ENCODE assay signal across 8 cellular contexts in the genomic region with DNA sequence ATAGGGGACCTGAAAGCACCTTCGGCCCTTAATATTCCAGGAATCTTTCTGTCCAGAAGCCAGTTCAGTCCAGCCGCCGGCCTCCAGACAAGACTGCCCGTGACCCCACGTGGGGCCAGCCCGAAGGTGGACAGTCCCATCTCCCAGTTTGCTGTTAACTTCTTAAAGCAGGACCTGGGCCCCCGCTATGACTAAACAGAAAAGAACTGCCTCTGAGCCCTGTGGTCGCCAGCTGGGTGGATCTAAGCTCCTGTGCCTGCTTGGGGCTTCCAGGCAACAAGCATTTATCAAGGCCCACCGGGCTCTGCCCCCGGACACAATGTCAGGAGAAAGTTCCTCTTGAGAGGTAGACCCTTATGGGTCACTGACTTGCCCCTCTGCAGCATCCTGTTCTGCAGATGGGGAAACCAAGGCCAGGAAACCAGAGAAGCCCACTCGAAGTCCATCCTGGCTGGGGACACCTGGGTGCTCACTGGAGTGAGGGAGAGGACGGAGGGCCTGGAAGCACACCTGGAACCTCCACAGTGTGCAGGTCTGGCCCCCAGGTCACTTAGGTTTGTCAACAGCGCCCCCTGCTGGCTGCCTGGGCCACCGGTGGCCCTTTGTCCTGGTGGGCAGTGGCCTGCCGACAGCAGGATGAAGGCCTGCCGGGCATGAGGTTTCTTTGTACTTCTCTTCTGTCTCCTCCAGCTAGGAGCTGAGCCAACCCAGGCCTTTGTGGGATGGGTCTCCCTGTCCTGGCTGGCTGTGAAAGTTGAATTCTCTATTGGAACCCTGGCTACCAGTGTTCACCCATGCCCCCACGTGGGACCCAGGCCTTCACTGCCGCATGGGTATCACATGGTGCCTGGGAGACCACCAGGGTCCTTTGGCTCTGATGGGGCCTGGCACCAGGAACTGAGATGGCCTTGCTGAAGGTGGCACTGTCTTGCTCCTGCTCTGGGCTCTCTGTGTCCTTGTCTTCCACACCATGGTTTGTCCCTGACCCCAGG.
DNase-seq lines count a peak whose midpoint lies in the region; ATAC-seq and TF ChIP-seq lines count a peak whose summit lies in the region.

No MANE protein-coding gene starts in this region.

- TF ChIP-seq CTCF in smooth muscle cell (IDR thresholded peaks at IDR 0.05; ENCODE audit: borderline replicate concordance, insufficient read depth, poor library complexity, severe bottlenecking): peak; percentile 96

- no peaks in the 10 kb centered on the region for H3K27me3 ChIP-seq in adipocyte (replicated peaks; ENCODE audit: control insufficient read depth, insufficient read depth, low read length)
- no peaks in the 10 kb centered on the region for H3K27me3 ChIP-seq in right cardiac atrium (ENCODE audit: control insufficient read depth, insufficient read depth)
- no peaks in the 10 kb centered on the region for H3K27me3 ChIP-seq in smooth muscle cell (ENCODE audit: low read depth)

- intact Hi-C loops in right cardiac atrium (cut with DNase I): loop anchor here (5.0 to 10.0 kb wide), 9 partner anchors 52 to 1152 kb away; no protein-coding TSS in a partner anchor

- 57% methylated on average over 18 of the region's 18 CpGs for WGBS in right cardiac atrium
- WGBS in smooth muscle cell (ENCODE audit: low lambda C conversion rate): 62% methylated on average over 18 of the region's 18 CpGs

- H3K4me2 ChIP-seq in smooth muscle cell: peak overlapping the region; percentile 14

- DNase-seq in NCI-H2081 (lab: John Stamatoyannopoulos, UW) (peak; percentile 49 to 62), NCI-H2081 treated with DMSO at 0.1 percent for 48 hours (lab: John Stamatoyannopoulos, UW) (no peak), HuH-7.5 (ENCODE audit: low spot score) (peak; percentile 82), SW480 (ENCODE audit: low spot score) (peak; percentile 46), adipocyte (ENCODE audit: low read depth) (peak; percentile 78), right cardiac atrium (peak; percentile 74 to 91 (median 90)), smooth muscle cell (lab: John Stamatoyannopoulos, UW; ENCODE audit: unreplicated experiment) (peak; percentile 24)

- H3K9me3 ChIP-seq in adipocyte (ENCODE audit: control insufficient read depth, low read length) (no peaks in the 10 kb centered on the region), right cardiac atrium (ENCODE audit: control insufficient read depth, low read length) (no peaks in the 10 kb centered on the region), smooth muscle cell (replicated peaks; ENCODE audit: low read depth) (no peaks in the 10 kb centered on the region)

- peaks cover 24% of the 10 kb centered on the region for H3K4me1 ChIP-seq in adipocyte (ENCODE audit: control insufficient read depth, insufficient read depth, low read length)
- H3K4me1 ChIP-seq in right cardiac atrium (ENCODE audit: control insufficient read depth, insufficient read depth, low read length): peaks cover 21% of the 10 kb centered on the region
- peaks cover 7% of the 10 kb centered on the region for H3K4me1 ChIP-seq in smooth muscle cell (ENCODE audit: low read depth)

- H3K4me3 ChIP-seq in adipocyte (ENCODE audit: low read length) (no peak overlapping the region), right cardiac atrium (ENCODE audit: low read length) (no peak overlapping the region), smooth muscle cell (no peak overlapping the region)

- H3K9ac ChIP-seq in adipocyte (ENCODE audit: low read length) (no peak overlapping the region), smooth muscle cell (ENCODE audit: low read depth) (no peak overlapping the region)

- H4K20me1 ChIP-seq in smooth muscle cell (ENCODE audit: low read depth): peaks cover 92% of the 10 kb centered on the region

- peak; percentile 55 to 57 for ATAC-seq in right cardiac atrium
- no peak for ATAC-seq in HG03457 (IDR thresholded peaks at IDR 0.05; ENCODE audit: unreplicated experiment)

- no peak overlapping the region for H2AFZ ChIP-seq in smooth muscle cell (ENCODE audit: low read depth)

- H3K27ac ChIP-seq in right cardiac atrium (ENCODE audit: low read length): no peak overlapping the region
- H3K27ac ChIP-seq in smooth muscle cell (ENCODE audit: low read depth): peak overlapping the region; percentile 33

- H3K79me2 ChIP-seq in smooth muscle cell (ENCODE audit: low read depth): peaks cover 35% of the 10 kb centered on the region

- H3K36me3 ChIP-seq in adipocyte (ENCODE audit: control insufficient read depth, insufficient read depth, low read length, severe bottlenecking) (peaks cover 36% of the 10 kb centered on the region), smooth muscle cell (ENCODE audit: low read depth) (no peaks in the 10 kb centered on the region)

- H3F3A ChIP-seq in smooth muscle cell (ENCODE audit: low read depth): peaks cover 4% of the 10 kb centered on the region
